27 cellular contexts compared by ENCODE assay signal in genomic region chr1:30475201-30475600, GRCh38.
"Had no signal": no experiment of that assay in that cellular context is flagged by ENCODE, and none has a peak within 500 bp of the region (broad histone marks: within the 10 kb centered on the region; RNA-seq: fewer than 3 reads in every experiment).

No MANE protein-coding gene starts in this region.

- H3K27ac ChIP-seq: left lung, lower lobe of right lung, neural progenitor cell, neutrophil, parathyroid adenoma, right atrium auricular region, right lobe of liver, skin epidermis, transverse colon, upper lobe of left lung, vagina had no signal

- H3K4me3 ChIP-seq: left lung, lower lobe of right lung, neural progenitor cell, right atrium auricular region, right lobe of liver, skin epidermis, transverse colon, upper lobe of left lung, vagina had no signal

- H3K9me3 ChIP-seq: lower lobe of right lung, neutrophil, right atrium auricular region, right lobe of liver, transverse colon, vagina had no signal

- H3K4me3 Mint-ChIP-seq: immature natural killer cell; mesothelial cell of epicardium; naive B cell; natural killer cell; nephron progenitor cell; neural progenitor cell; stimulated activated effector memory CD8-positive, alpha-beta T cell treated with anti-CD3 and anti-CD28 coated beads, Interleukin-12 subunit alpha, Interleukin-12 subunit beta, amount 100 ng/mL, for 72 hours; stimulated activated naive CD8-positive, alpha-beta T cell treated with anti-CD3 and anti-CD28 coated beads, Interleukin-15, Interleukin-2, amounts not matched to agents 100 ng/mL and 50 ng/mL, for 24 hours had no signal

- H3K4me1 ChIP-seq: left lung, lower lobe of right lung, neural progenitor cell, parathyroid adenoma, right atrium auricular region, right lobe of liver, transverse colon, upper lobe of left lung, vagina had no signal

- DNase-seq: hippocampal formation; immature natural killer cell; left colon; left lung; lower lobe of right lung; mammary epithelial cell; mesenchymal stem cell; naive B cell; natural killer cell; nephron progenitor cell; occipital lobe; stimulated activated CD4-positive, alpha-beta T cell treated with anti-CD3 and anti-CD28 coated beads, Interleukin-4, amount 100 ng/mL, for 24 hours; stimulated activated naive CD4-positive, alpha-beta T cell; substantia nigra; transverse colon had no signal

- H3K36me3 ChIP-seq: left lung, lower lobe of right lung, neural progenitor cell, neutrophil, right atrium auricular region, right lobe of liver, transverse colon, upper lobe of left lung, vagina had no signal

- H3K9me3 Mint-ChIP-seq: mesothelial cell of epicardium; natural killer cell; stimulated activated effector memory CD8-positive, alpha-beta T cell treated with anti-CD3 and anti-CD28 coated beads, Interleukin-12 subunit alpha, Interleukin-12 subunit beta, amount 100 ng/mL, for 72 hours; stimulated activated naive CD8-positive, alpha-beta T cell treated with anti-CD3 and anti-CD28 coated beads, Interleukin-15, Interleukin-2, amounts not matched to agents 100 ng/mL and 50 ng/mL, for 24 hours had no signal

- H3K27me3 ChIP-seq: neural progenitor cell, neutrophil, right atrium auricular region, right lobe of liver, transverse colon, upper lobe of left lung, vagina had no signal

- ATAC-seq: left colon; left lung; lower lobe of right lung; natural killer cell; right lobe of liver; stimulated activated effector memory CD8-positive, alpha-beta T cell treated with anti-CD3 and anti-CD28 coated beads, Interleukin-12 subunit alpha, Interleukin-12 subunit beta, amount 100 ng/mL, for 72 hours had no signal

- H3K4me1 Mint-ChIP-seq: immature natural killer cell, mesothelial cell of epicardium, naive B cell, natural killer cell, neural progenitor cell had no signal

- H3K27ac Mint-ChIP-seq: mesothelial cell of epicardium; naive B cell; natural killer cell; nephron progenitor cell; progenitor cell of endocrine pancreas; stimulated activated effector memory CD8-positive, alpha-beta T cell treated with anti-CD3 and anti-CD28 coated beads, Interleukin-12 subunit alpha, Interleukin-12 subunit beta, amount 100 ng/mL, for 72 hours; stimulated activated naive CD8-positive, alpha-beta T cell treated with anti-CD3 and anti-CD28 coated beads, Interleukin-15, Interleukin-2, amounts not matched to agents 100 ng/mL and 50 ng/mL, for 24 hours had no signal

- H3K36me3 Mint-ChIP-seq: immature natural killer cell; mesothelial cell of epicardium; natural killer cell; neural progenitor cell; stimulated activated effector memory CD8-positive, alpha-beta T cell treated with anti-CD3 and anti-CD28 coated beads, Interleukin-12 subunit alpha, Interleukin-12 subunit beta, amount 100 ng/mL, for 72 hours had no signal
